ENCODE assay signal across 8 cellular contexts in the genomic region with DNA sequence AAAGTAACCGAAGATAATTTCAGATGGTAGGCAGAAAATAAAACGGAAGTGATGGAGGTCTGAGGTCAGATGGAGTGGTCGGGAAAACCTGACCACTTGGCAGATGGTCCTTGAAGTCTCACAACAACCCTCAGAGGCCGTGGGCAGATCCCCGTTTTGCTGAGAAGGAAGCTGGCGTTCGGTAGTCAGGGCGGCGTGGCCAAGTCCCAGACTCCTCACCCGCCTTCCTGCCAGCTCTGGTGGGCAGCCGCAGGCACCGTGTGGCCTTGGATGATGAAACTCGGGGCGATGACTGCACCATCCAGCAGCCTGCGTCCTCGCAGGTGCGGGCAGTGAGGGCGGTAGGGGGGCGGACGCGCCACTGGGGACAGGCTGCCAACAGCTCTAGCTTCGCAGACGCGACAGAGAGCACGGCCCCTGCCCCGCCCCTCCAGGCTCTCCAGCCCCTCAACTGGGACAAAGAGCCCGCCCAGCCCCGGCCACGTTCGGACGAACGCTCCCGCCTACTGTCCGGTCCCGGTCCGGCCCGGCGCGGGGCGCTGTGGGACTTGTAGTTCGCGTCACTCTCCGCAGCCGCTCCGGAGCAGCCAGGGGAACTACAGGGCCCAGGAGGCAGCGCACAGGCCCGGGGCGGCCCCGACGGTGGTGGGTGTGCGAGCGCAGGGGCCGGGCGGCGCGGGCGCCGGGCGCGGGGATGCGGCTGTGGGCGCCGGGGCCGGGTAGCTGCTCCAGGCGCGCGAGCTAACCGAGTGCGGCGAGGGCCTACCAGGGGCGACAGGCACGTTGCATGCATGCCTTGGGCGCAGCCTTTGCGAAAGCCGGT. TPM values are rescaled to one million over a fixed set of nuclear protein-coding genes. Genes with fewer than 3 reads are reported as not detected.
DNase-seq lines count a peak whose midpoint lies in the region; TF ChIP-seq lines count a peak whose summit lies in the region.

A gene with protein sequence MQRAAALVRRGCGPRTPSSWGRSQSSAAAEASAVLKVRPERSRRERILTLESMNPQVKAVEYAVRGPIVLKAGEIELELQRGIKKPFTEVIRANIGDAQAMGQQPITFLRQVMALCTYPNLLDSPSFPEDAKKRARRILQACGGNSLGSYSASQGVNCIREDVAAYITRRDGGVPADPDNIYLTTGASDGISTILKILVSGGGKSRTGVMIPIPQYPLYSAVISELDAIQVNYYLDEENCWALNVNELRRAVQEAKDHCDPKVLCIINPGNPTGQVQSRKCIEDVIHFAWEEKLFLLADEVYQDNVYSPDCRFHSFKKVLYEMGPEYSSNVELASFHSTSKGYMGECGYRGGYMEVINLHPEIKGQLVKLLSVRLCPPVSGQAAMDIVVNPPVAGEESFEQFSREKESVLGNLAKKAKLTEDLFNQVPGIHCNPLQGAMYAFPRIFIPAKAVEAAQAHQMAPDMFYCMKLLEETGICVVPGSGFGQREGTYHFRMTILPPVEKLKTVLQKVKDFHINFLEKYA (plus strand): TSS at position 673 of the 823 bp plus-strand sequence. CDS start 354 bp downstream, outside the sequence.

- peak within 1 kb of the TSS; percentile 95 for H3K4me3 ChIP-seq in Caco-2 (ENCODE audit: low read depth, low read length)
- peak within 1 kb of the TSS; percentile 90 for H3K4me3 ChIP-seq in endocrine pancreas (ENCODE audit: control insufficient read depth, insufficient read depth, low read length)
- peak within 1 kb of the TSS; percentile 92 for H3K4me3 ChIP-seq in mesendoderm (ENCODE audit: low read length)

- H3K9me3 Mint-ChIP-seq in Caco-2 (ENCODE audit: unreplicated experiment) = no peaks in the 10 kb centered on the region

- H3K79me2 ChIP-seq in mesendoderm (ENCODE audit: control insufficient read depth, insufficient read depth, low read length) = peaks cover 34% of the 10 kb centered on the region

- peak within 1 kb of the TSS; percentile 30 for H4K8ac ChIP-seq in mesendoderm (ENCODE audit: low read depth, low read length)

- no peaks in the 10 kb centered on the region for H3K27me3 ChIP-seq in Caco-2 (replicated peaks; ENCODE audit: control insufficient read depth, insufficient read depth, low read length)
- no peaks in the 10 kb centered on the region for H3K27me3 ChIP-seq in endocrine pancreas (ENCODE audit: control insufficient read depth, insufficient read depth, low read length)
- H3K27me3 ChIP-seq in mesendoderm (ENCODE audit: insufficient read depth, low read length, poor library complexity) = no peaks in the 10 kb centered on the region

- H3K4me3 Mint-ChIP-seq in Caco-2 (ENCODE audit: unreplicated experiment) = peak within 1 kb of the TSS; percentile 94

- no peak within 1 kb of the TSS for H2BK15ac ChIP-seq in mesendoderm (replicated peaks; ENCODE audit: low read depth)

- peak within 1 kb of the TSS; percentile 90 for H3K4me2 ChIP-seq in mesendoderm (ENCODE audit: low read length)

- DNase-seq in Caco-2 = peak; percentile 97 to 99
- peak; percentile 93 for DNase-seq in GM20000 (ENCODE audit: low spot score)
- peak; percentile 54 for DNase-seq in HS-5 (ENCODE audit: low read depth)
- peak; percentile 92 for DNase-seq in NOMO-1 treated with DMSO at 0.1 percent for 48 hours (lab: John Stamatoyannopoulos, UW; ENCODE audit: unreplicated experiment)
- peak; percentile 5 for DNase-seq in activated CD8-positive, alpha-beta memory T cell treated with anti-CD3 and anti-CD28 coated beads, Interleukin-2, amount 50 U/mL, for 1 hour (ENCODE audit: extremely low read depth)
- DNase-seq in mesendoderm = peak; percentile 98
- peak; percentile 66 for DNase-seq in stimulated activated CD8-positive, alpha-beta memory T cell treated with anti-CD3 and anti-CD28 coated beads, Interleukin-12 subunit alpha, Interleukin-12 subunit beta, amount 100 ng/mL, for 4 hours (ENCODE audit: low read depth)

- peak within 1 kb of the TSS; percentile 71 for H3K18ac ChIP-seq in mesendoderm (ENCODE audit: low read length)

- H4K5ac ChIP-seq in mesendoderm (ENCODE audit: low read length) = peak within 1 kb of the TSS; percentile 50

- no peak within 1 kb of the TSS for H2BK120ac ChIP-seq in mesendoderm (ENCODE audit: low read depth, low read length)

- H3K27ac Mint-ChIP-seq in Caco-2 (ENCODE audit: unreplicated experiment) = peak within 1 kb of the TSS; percentile 97

- peak within 1 kb of the TSS; percentile 72 for H2BK5ac ChIP-seq in mesendoderm (ENCODE audit: low read length)

- H3K4me1 ChIP-seq in Caco-2 (peaks cover 57% of the 10 kb centered on the region), endocrine pancreas (ENCODE audit: control insufficient read depth, insufficient read depth, low read length) (no peaks in the 10 kb centered on the region), mesendoderm (ENCODE audit: control insufficient read depth, low read depth, low read length) (peaks cover 19% of the 10 kb centered on the region)

- no TSS peak for BruUV-seq in Caco-2 (replicated peaks; lab: Mats Ljungman, UMichigan)

- intact Hi-C loops in Caco-2 (cut with micrococcal nuclease; ENCODE audit: unreplicated experiment) = loop anchor here (1.0 to 10.0 kb wide), 4 partner anchors 8 to 1501 kb away; partner anchors contain the start of gene SIAH1

- H3K56ac ChIP-seq in mesendoderm (ENCODE audit: low read length) = peak within 1 kb of the TSS; percentile 95

- peaks cover 12% of the 10 kb centered on the region for H3K79me1 ChIP-seq in mesendoderm (ENCODE audit: low read length)

- H3K27ac ChIP-seq in mesendoderm (ENCODE audit: low read depth, low read length) = peak within 1 kb of the TSS; percentile 75

- WGBS in mesendoderm (ENCODE audit: extremely low coverage, insufficient coverage, low lambda C conversion rate) = no CpG with 5 or more reads among the region's 75 CpGs

- H3K36me3 ChIP-seq in Caco-2 (ENCODE audit: control insufficient read depth, insufficient read depth, low read length) (0 out of 2 replicates have a peak, but pooled peaks cover 3% of the 10 kb centered on the region), endocrine pancreas (ENCODE audit: control insufficient read depth, insufficient read depth, low read length) (no peaks in the 10 kb centered on the region), mesendoderm (ENCODE audit: control insufficient read depth, insufficient read depth, low read length) (no peaks in the 10 kb centered on the region)

- H2AK5ac ChIP-seq in mesendoderm (ENCODE audit: low read length) = peak within 1 kb of the TSS; percentile 13

- H3K23ac ChIP-seq in mesendoderm (ENCODE audit: low read length) = peak within 1 kb of the TSS; percentile 70

- H3K36me3 Mint-ChIP-seq in Caco-2 (ENCODE audit: insufficient read depth, unreplicated experiment) = peaks cover 36% of the 10 kb centered on the region

- H3K9ac ChIP-seq in endocrine pancreas (ENCODE audit: control insufficient read depth, insufficient read depth, low read length) (peak within 1 kb of the TSS; percentile 100), mesendoderm (ENCODE audit: low read length) (peak within 1 kb of the TSS; percentile 83)

- H3K9me3 ChIP-seq in Caco-2 (no peaks in the 10 kb centered on the region), endocrine pancreas (ENCODE audit: control insufficient read depth, low read length) (no peaks in the 10 kb centered on the region)

- CTCF ChIA-PET in Caco-2 (lab: Charles Lee) = interaction anchor here (0.8 to 1.8 kb wide), 3 partner anchors 25 to 30 kb away, joined by 3 to 8 read pairs (median 6); no protein-coding TSS in a partner anchor

- peak within 1 kb of the TSS; percentile 70 for H3K4ac ChIP-seq in mesendoderm (ENCODE audit: low read depth, low read length)

- peaks cover 44% of the 10 kb centered on the region for H3K4me1 Mint-ChIP-seq in Caco-2 (ENCODE audit: low read depth, unreplicated experiment)

- POLR2A ChIA-PET in Caco-2 (lab: Charles Lee) = interaction anchor here (1.0 kb wide), 1 partner anchor 33 kb away, joined by 3 read pairs; no protein-coding TSS in a partner anchor

- TF ChIP-seq CTCF in Caco-2 (IDR thresholded peaks at IDR 0.05; ENCODE audit: insufficient read depth in 1 of 2, low read depth in 1 of 2, low read length in 1 of 2, severe bottlenecking in 1 of 2, unreplicated experiment in 1 of 2) = no peak
- TF ChIP-seq CTCF in GM20000 (IDR thresholded peaks at IDR 0.05; ENCODE audit: extremely low read depth, missing control alignments) = no peak

- no peaks in the 10 kb centered on the region for H3K27me3 Mint-ChIP-seq in Caco-2 (ENCODE audit: insufficient read depth, unreplicated experiment)

RNA-seq across cellular contexts. Expression of the gene that starts here (rescaled TPM):
- 128 and 142 TPM in 2 replicates for total RNA-seq in Caco-2 (2022)
- 30.6 TPM for polyA plus RNA-seq in mesendoderm (2013, experiment 1 of 2)
- 32.9 TPM for polyA plus RNA-seq in mesendoderm (2013, experiment 2 of 2)

Comparison
In these comparisons a context has a peak if more than half of its experiments do, and no peak if none do; other contexts are left out.
1. Peak in every context shown above with its lines: DNase-seq, H3K4me3 ChIP-seq and H3K27ac ChIP-seq.
2. DNase-seq: peak in every context shown above with its lines; median percentile 98 in Caco-2; 98 in mesendoderm; 93 in GM20000; 92 in NOMO-1 treated with DMSO at 0.1 percent for 48 hours; 66 in stimulated activated CD8-positive, alpha-beta memory T cell treated with anti-CD3 and anti-CD28 coated beads, Interleukin-12 subunit alpha, Interleukin-12 subunit beta, amount 100 ng/mL, for 4 hours; 54 in HS-5; 5 in activated CD8-positive, alpha-beta memory T cell treated with anti-CD3 and anti-CD28 coated beads, Interleukin-2, amount 50 U/mL, for 1 hour.